14 cellular contexts compared by ENCODE assay signal in genomic region chr1:111622166-111622565, GRCh38. TPM values are rescaled to one million over a fixed set of nuclear protein-coding genes. Genes with fewer than 3 reads are reported as not detected.
DNase-seq lines count a peak whose midpoint lies in the region; ATAC-seq, FAIRE-seq and TF ChIP-seq lines count a peak whose summit lies in the region.
"Had no signal": no experiment of that assay in that cellular context is flagged by ENCODE, and none has a peak within 500 bp of the region (broad histone marks: within the 10 kb centered on the region; RNA-seq: fewer than 3 reads in every experiment).

No MANE protein-coding gene starts in this region.

- peaks cover 72% of the 10 kb centered on the region for H3K79me2 ChIP-seq in PC-9 (ENCODE audit: low read depth)

- H3K4me2 ChIP-seq in PC-9, result peak overlapping the region; percentile 2; the same call in 1 of the 2 replicates

- H3F3A ChIP-seq in PC-9 (ENCODE audit: insufficient read depth, low read depth), result 0 out of 2 replicates have a peak, but pooled peaks cover 8% of the 10 kb centered on the region

- H3K36me3 Mint-ChIP-seq in activated CD4-positive, alpha-beta T cell treated with anti-CD3 and anti-CD28 coated beads for 36 hours (ENCODE audit: low read depth), result peaks cover 39% of the 10 kb centered on the region
- no peaks in the 10 kb centered on the region for H3K36me3 Mint-ChIP-seq in glutamatergic neuron (ENCODE audit: unreplicated experiment)
- peaks cover 42% of the 10 kb centered on the region for H3K36me3 Mint-ChIP-seq in stimulated activated memory B cell treated with anti-CD40 and anti-IgM and Interleukin-4, amounts not matched to agents 10 μg/mL and 1 μg/mL and 100 μg/mL, for 72 hours

- H3K4me1 Mint-ChIP-seq in activated CD4-positive, alpha-beta T cell treated with anti-CD3 and anti-CD28 coated beads for 36 hours, result peaks cover 73% of the 10 kb centered on the region
- H3K4me1 Mint-ChIP-seq in glutamatergic neuron (ENCODE audit: low read depth, unreplicated experiment), result peaks cover 18% of the 10 kb centered on the region
- peaks cover 68% of the 10 kb centered on the region for H3K4me1 Mint-ChIP-seq in stimulated activated memory B cell treated with anti-CD40 and anti-IgM and Interleukin-4, amounts not matched to agents 10 μg/mL and 1 μg/mL and 100 μg/mL, for 72 hours

- no peaks in the 10 kb centered on the region for H3K27me3 ChIP-seq in PC-9 (ENCODE audit: insufficient read depth, low read depth)
- H3K27me3 ChIP-seq in small intestine (ENCODE audit: control insufficient read depth in 2 of 2, insufficient read depth in 2 of 2, low read length in 2 of 2), result no peaks in the 10 kb centered on the region

- no peak overlapping the region for H2AFZ ChIP-seq in PC-9

- H3K4me3 ChIP-seq in PC-9 (no peak overlapping the region), small intestine (ENCODE audit: low read depth in 1 of 2, low read length in 2 of 2) (no peak overlapping the region)
- H3K4me3 ChIP-seq: A549 had no signal

- H3K9me3 Mint-ChIP-seq in activated CD4-positive, alpha-beta T cell treated with anti-CD3 and anti-CD28 coated beads for 36 hours (ENCODE audit: low read depth), result no peaks in the 10 kb centered on the region
- peaks cover 2% of the 10 kb centered on the region for H3K9me3 Mint-ChIP-seq in glutamatergic neuron (ENCODE audit: unreplicated experiment)
- H3K9me3 Mint-ChIP-seq in stimulated activated memory B cell treated with anti-CD40 and anti-IgM and Interleukin-4, amounts not matched to agents 10 μg/mL and 1 μg/mL and 100 μg/mL, for 72 hours, result no peaks in the 10 kb centered on the region

- POLR2A ChIA-PET in activated CD4-positive, alpha-beta T cell treated with anti-CD3 and anti-CD28 coated beads for 36 hours (lab: Charles Lee), result interaction anchor here (1.6 kb wide), 1 partner anchor 22 kb away, joined by 5 read pairs; no protein-coding TSS in a partner anchor
- POLR2A ChIA-PET in PC-9 (lab: Charles Lee; ENCODE audit: unreplicated experiment), result no interaction called here

- intact Hi-C loops in activated CD4-positive, alpha-beta T cell treated with anti-CD3 and anti-CD28 coated beads for 36 hours (cut with DNase I, micrococcal nuclease), result loop anchor here (1.0 to 10.0 kb wide), 3 partner anchors 27 to 947 kb away; partner anchors contain the start of gene KCNA3 (in 1 of the 2)
- intact Hi-C loops in PC-9 (cut with micrococcal nuclease; ENCODE audit: unreplicated experiment), result loop anchor here (5.0 kb wide), 1 partner anchor 80 kb away; no protein-coding TSS in a partner anchor

- no TSS peak for BruUV-seq in PC-9 (replicated peaks; lab: Mats Ljungman, UMichigan)

- peak overlapping the region; percentile 96 for H3K4me3 Mint-ChIP-seq in activated CD4-positive, alpha-beta T cell treated with anti-CD3 and anti-CD28 coated beads for 36 hours
- H3K4me3 Mint-ChIP-seq in glutamatergic neuron (ENCODE audit: unreplicated experiment), result peak overlapping the region; percentile 47
- peak overlapping the region; percentile 98 for H3K4me3 Mint-ChIP-seq in stimulated activated memory B cell treated with anti-CD40 and anti-IgM and Interleukin-4, amounts not matched to agents 10 μg/mL and 1 μg/mL and 100 μg/mL, for 72 hours

- no peak for ATAC-seq in activated CD4-positive, alpha-beta T cell treated with anti-CD3 and anti-CD28 coated beads for 36 hours
- no peak for ATAC-seq in stimulated activated memory B cell treated with anti-CD40 and anti-IgM and Interleukin-4, amounts not matched to agents 10 μg/mL and 1 μg/mL and 100 μg/mL, for 72 hours
- ATAC-seq: A549 had no signal

- no peaks in the 10 kb centered on the region for H3K9me2 ChIP-seq in PC-9 (ENCODE audit: insufficient read depth)

- H3K9me3 ChIP-seq in PC-9 (ENCODE audit: insufficient read depth, low read depth) (no peaks in the 10 kb centered on the region), small intestine (ENCODE audit: control insufficient read depth, low read depth) (no peaks in the 10 kb centered on the region)
- H3K9me3 ChIP-seq: A549 had no signal

- DNase-seq in activated CD4-positive, alpha-beta T cell treated with anti-CD3 and anti-CD28 coated beads for 36 hours, result no peak
- no peak for DNase-seq in activated CD4-positive, alpha-beta T cell treated with anti-CD3 and anti-CD28 coated beads, Interleukin-2, amount 50 U/mL, for 1 hour
- no peak for DNase-seq in PC-9
- DNase-seq in glutamatergic neuron, result no peak
- DNase-seq in dermis blood vessel endothelial cell, result no peak
- DNase-seq in NCI-H774 (lab: John Stamatoyannopoulos, UW), result no peak
- DNase-seq in small intestine, result no peak
- DNase-seq: activated CD8-positive, alpha-beta memory T cell treated with anti-CD3 and anti-CD28 coated beads, Interleukin-2, amount 50 U/mL, for 4 hours; NCI-H524; stimulated activated CD4-positive, alpha-beta T cell treated with anti-CD3 and anti-CD28 coated beads, Interleukin-12 subunit alpha, Interleukin-12 subunit beta, amount 100 ng/mL, for 4 hours had no signal

- H3K27ac ChIP-seq in PC-9, result no peak overlapping the region
- no peak overlapping the region for H3K27ac ChIP-seq in small intestine (ENCODE audit: low read depth in 1 of 2, low read length in 1 of 2)
- H3K27ac ChIP-seq: A549, SK-N-MC had no signal

- H3K4me1 ChIP-seq in PC-9 (replicated peaks; ENCODE audit: insufficient read depth), result peaks cover 31% of the 10 kb centered on the region
- H3K4me1 ChIP-seq in small intestine (ENCODE audit: control insufficient read depth in 2 of 2, insufficient read depth in 1 of 2, low read depth in 1 of 2, low read length in 1 of 2), result peaks cover 4 to 19% of the 10 kb centered on the region in 2 donors

- peak overlapping the region; percentile 97 for H3K27ac Mint-ChIP-seq in activated CD4-positive, alpha-beta T cell treated with anti-CD3 and anti-CD28 coated beads for 36 hours
- peak overlapping the region; percentile 41 for H3K27ac Mint-ChIP-seq in glutamatergic neuron (ENCODE audit: unreplicated experiment)
- H3K27ac Mint-ChIP-seq in stimulated activated memory B cell treated with anti-CD40 and anti-IgM and Interleukin-4, amounts not matched to agents 10 μg/mL and 1 μg/mL and 100 μg/mL, for 72 hours, result peak overlapping the region; percentile 79

- peaks cover 12% of the 10 kb centered on the region; the same call in 1 of the 2 replicates for H4K20me1 ChIP-seq in PC-9 (ENCODE audit: insufficient read depth)

- H3K36me3 ChIP-seq in PC-9 (ENCODE audit: low read depth) (no peaks in the 10 kb centered on the region), small intestine (ENCODE audit: control insufficient read depth in 2 of 2, insufficient read depth in 2 of 2, low read length in 2 of 2) (no peaks in the 10 kb centered on the region)

- TF ChIP-seq CTCF in PC-9 (conservative IDR thresholded peaks at IDR 0.05), result no peak
- TF ChIP-seq CTCF in glutamatergic neuron (IDR thresholded peaks at IDR 0.05; ENCODE audit: partially characterized antibody, unreplicated experiment), result no peak

- CTCF ChIA-PET in activated CD4-positive, alpha-beta T cell treated with anti-CD3 and anti-CD28 coated beads for 36 hours (lab: Charles Lee), result interaction anchor here (1.5 to 7.9 kb wide), 3 partner anchors 19 to 114 kb away, joined by 5 to 49 read pairs (median 5); no protein-coding TSS in a partner anchor
- CTCF ChIA-PET in PC-9 (lab: Charles Lee), result interaction anchor here (1.0 kb wide), 1 partner anchor 23 kb away, joined by 3 read pairs; no protein-coding TSS in a partner anchor

- FAIRE-seq in small intestine (lab: Jason Lieb, UNC), result no peak
- FAIRE-seq: A549, H1 had no signal

- H3K27me3 Mint-ChIP-seq in activated CD4-positive, alpha-beta T cell treated with anti-CD3 and anti-CD28 coated beads for 36 hours, result no peaks in the 10 kb centered on the region
- H3K27me3 Mint-ChIP-seq in glutamatergic neuron (ENCODE audit: unreplicated experiment), result no peaks in the 10 kb centered on the region
- H3K27me3 Mint-ChIP-seq in stimulated activated memory B cell treated with anti-CD40 and anti-IgM and Interleukin-4, amounts not matched to agents 10 μg/mL and 1 μg/mL and 100 μg/mL, for 72 hours, result no peaks in the 10 kb centered on the region

RNA-seq across cellular contexts. Expression of gene RAP1A, which starts 2.6 kb away (rescaled TPM):
- 100 to 1,000 TPM; 182 to 214 TPM for total RNA-seq in activated CD4-positive, alpha-beta T cell treated with anti-CD3 and anti-CD28 coated beads for 36 hours
- total RNA-seq in PC-9 (2021) (45.4 and 55.2 TPM in 2 replicates), glutamatergic neuron (ENCODE audit: unreplicated experiment) (17.9 TPM), dermis blood vessel endothelial cell (21.1 and 49.1 TPM in 2 replicates)
- 100 to 1,000 TPM in 1 of 3 donors, 10 to 100 TPM in 2; 75.4 to 150 (median 92.1) TPM for polyA plus RNA-seq in small intestine

Comparison
In these comparisons a context has a peak if more than half of its experiments do, and no peak if none do; other contexts are left out.
1. H3K27ac Mint-ChIP-seq: peak in every context shown above with its lines; median percentile 97 in activated CD4-positive, alpha-beta T cell treated with anti-CD3 and anti-CD28 coated beads for 36 hours; 79 in stimulated activated memory B cell treated with anti-CD40 and anti-IgM and Interleukin-4, amounts not matched to agents 10 μg/mL and 1 μg/mL and 100 μg/mL, for 72 hours; 41 in glutamatergic neuron.
2. H3K4me3 Mint-ChIP-seq: peak in every context shown above with its lines; median percentile 98 in stimulated activated memory B cell treated with anti-CD40 and anti-IgM and Interleukin-4, amounts not matched to agents 10 μg/mL and 1 μg/mL and 100 μg/mL, for 72 hours; 96 in activated CD4-positive, alpha-beta T cell treated with anti-CD3 and anti-CD28 coated beads for 36 hours; 47 in glutamatergic neuron.